Comparison of ENCODE assay signal across 21 cellular contexts in the genomic region with DNA sequence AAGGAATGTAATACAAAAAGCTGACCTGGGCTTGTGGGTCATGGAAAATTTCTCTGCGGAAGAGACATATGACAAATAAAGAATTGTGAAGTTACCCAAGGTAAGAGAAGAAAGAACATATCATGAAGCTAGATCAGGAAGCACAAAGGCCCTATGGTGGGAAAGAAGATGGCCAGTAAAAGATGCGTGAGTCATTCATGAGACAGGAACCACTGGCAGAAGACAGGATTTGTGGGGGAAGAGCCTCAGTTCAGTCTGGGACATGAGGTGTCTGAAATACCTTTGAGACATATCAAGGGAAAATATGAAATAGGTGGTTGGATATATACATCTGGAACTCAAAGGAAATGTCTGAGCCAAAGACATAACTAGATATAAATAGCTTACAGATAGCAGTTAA. TPM values are rescaled to one million over a fixed set of nuclear protein-coding genes. Genes with fewer than 3 reads are reported as not detected.
"Had no signal": no experiment of that assay in that cellular context is flagged by ENCODE, and none has a peak within 500 bp of the region (broad histone marks: within the 10 kb centered on the region; RNA-seq: fewer than 3 reads in every experiment).

No MANE protein-coding gene starts in this region.

- H3K36me3 ChIP-seq: left ventricle myocardium inferior, prostate gland, vagina had no signal

- ATAC-seq: activated CD8-positive, alpha-beta T cell treated with anti-CD3 and anti-CD28 coated beads, Interleukin-2, amount 10 ng/mL, durations not matched to agents 7 days and 5 days; activated naive CD4-positive, alpha-beta T cell treated with anti-CD3 and anti-CD28 coated beads, Interleukin-2, amount 50 U/mL, for 72 hours; activated T-helper 17 cell treated with anti-CD3 and anti-CD28 coated beads, Interleukin-2, amount 50 U/mL, for 72 hours; esophagus mucosa; natural killer cell had no signal

- FAIRE-seq: frontal cortex had no signal

- H3K27me3 ChIP-seq: testis, vagina had no signal

- H3K4me3 ChIP-seq: left ventricle myocardium inferior, prostate gland, testis, vagina had no signal

- DNase-seq: activated CD4-positive, alpha-beta T cell treated with anti-CD3 and anti-CD28 coated beads for 1 hour; activated CD4-positive, alpha-beta T cell treated with anti-CD3 and anti-CD28 coated beads, Interleukin-2, amount 50 U/mL, for 1 hour; activated CD8-positive, alpha-beta T cell treated with anti-CD3 and anti-CD28 coated beads, Interleukin-2, amount 10 ng/mL, durations not matched to agents 7 days and 5 days; activated T-cell treated with anti-CD3 and anti-CD28 coated beads, Interleukin-2, amount 50 U/mL, for 24 hours; aorta; central memory CD4-positive, alpha-beta T cell; effector memory CD4-positive, alpha-beta T cell; glutamatergic neuron; hippocampal formation; left ventricle myocardium inferior; natural killer cell; stimulated activated CD4-positive, alpha-beta T cell treated with anti-CD3 and anti-CD28 coated beads, Interleukin-4, amount 100 ng/mL, for 1 hour; stimulated activated naive CD4-positive, alpha-beta T cell; testis had no signal

RNA-seq across cellular contexts. Expression of a gene that starts 27.7 kb away (rescaled TPM):
- total RNA-seq: activated CD8-positive, alpha-beta T cell treated with anti-CD3 and anti-CD28 coated beads, Interleukin-2, amount 10 ng/mL, durations not matched to agents 7 days and 5 days; activated naive CD4-positive, alpha-beta T cell treated with anti-CD3 and anti-CD28 coated beads, Interleukin-2, amount 50 U/mL, for 72 hours; activated T-helper 17 cell treated with anti-CD3 and anti-CD28 coated beads, Interleukin-2, amount 50 U/mL, for 72 hours; lung microvascular endothelial cell had no signal
